In the genomic region with DNA sequence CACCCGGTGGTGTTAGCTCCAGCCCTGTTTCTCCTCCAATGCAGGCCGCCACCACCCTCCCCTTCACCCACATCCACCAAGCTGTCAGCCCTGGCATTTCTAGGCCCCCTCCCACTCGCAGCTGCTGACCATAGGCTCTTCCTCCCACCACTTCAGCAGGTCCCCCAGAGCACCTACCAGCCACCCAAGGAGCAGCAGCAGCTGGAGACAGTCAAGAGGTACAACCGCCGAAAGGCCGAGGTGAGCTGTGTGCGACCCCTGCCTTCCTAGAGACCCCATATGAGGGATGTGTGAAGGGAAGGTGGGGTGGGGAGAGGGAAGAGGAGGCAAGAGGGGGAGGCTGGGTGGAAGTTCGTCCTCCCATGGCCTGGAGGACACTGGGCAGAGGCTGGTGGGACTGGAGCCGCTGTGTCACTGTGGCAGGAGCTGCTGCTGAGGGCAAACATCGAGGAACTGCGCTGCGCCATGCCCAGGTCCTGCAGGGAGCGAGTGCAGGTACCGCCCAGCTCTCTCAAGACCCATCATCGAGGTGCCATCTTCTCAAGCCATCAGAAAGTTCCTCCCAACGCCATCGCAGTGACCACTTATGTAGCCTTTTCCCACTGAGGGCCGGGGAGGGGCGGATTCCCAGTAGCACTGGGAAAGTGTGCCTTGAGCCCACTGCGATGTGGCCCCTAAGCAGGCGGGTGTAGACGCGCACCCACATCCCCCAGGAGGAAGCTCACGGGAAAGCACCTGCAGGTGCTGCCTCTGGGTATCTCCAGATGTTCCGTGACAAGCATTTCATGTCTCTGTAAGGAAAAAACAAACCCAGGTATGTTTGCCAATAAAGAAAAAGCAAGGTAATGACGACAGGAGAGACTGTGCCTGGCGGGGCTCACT, we compare ENCODE assay signal across 23 cellular contexts. TPM values are rescaled to one million over a fixed set of nuclear protein-coding genes. Genes with fewer than 3 reads are reported as not detected.
"Had no signal": no experiment of that assay in that cellular context is flagged by ENCODE, and none has a peak within 500 bp of the region (broad histone marks: within the 10 kb centered on the region; RNA-seq: fewer than 3 reads in every experiment).

No MANE protein-coding gene starts in this region.

- H3K9me3 ChIP-seq: heart right ventricle, left ventricle myocardium inferior, pancreas, psoas muscle, stomach, thyroid gland, upper lobe of left lung had no signal

- H3K4me3 ChIP-seq: heart right ventricle, left ventricle myocardium inferior, pancreas, psoas muscle, smooth muscle cell, stomach, thyroid gland, upper lobe of left lung had no signal

- H3K4me1 ChIP-seq: foreskin keratinocyte, heart right ventricle, left ventricle myocardium inferior, pancreas, psoas muscle, stomach, thyroid gland, upper lobe of left lung had no signal

- ATAC-seq: activated CD8-positive, alpha-beta T cell treated with anti-CD3 and anti-CD28 coated beads for 36 hours; activated naive CD8-positive, alpha-beta T cell treated with anti-CD3 and anti-CD28 coated beads, Interleukin-2, amount 50 U/mL, for 24 hours; activated T-cell treated with anti-CD3 and anti-CD28 coated beads, Interleukin-2, amount 50 U/mL, for 4 hours; foreskin keratinocyte; heart right ventricle; pancreas; psoas muscle; stimulated activated naive B cell treated with anti-CD40 and anti-IgM and Interleukin-4, amounts not matched to agents 10 μg/mL and 1 μg/mL and 100 μg/mL, for 72 hours had no signal

- H3K27me3 ChIP-seq: heart right ventricle, pancreas, stomach, thyroid gland, upper lobe of left lung had no signal

- H3K4me2 ChIP-seq: smooth muscle cell had no signal

- H3K36me3 ChIP-seq: heart right ventricle, left ventricle myocardium inferior, pancreas, stomach, thyroid gland, upper lobe of left lung had no signal

- H3K27ac ChIP-seq: foreskin keratinocyte, heart right ventricle, left ventricle myocardium inferior, pancreas, psoas muscle, stomach, thyroid gland, upper lobe of left lung had no signal

- DNase-seq: activated B cell treated with CpG ODN at 0.5 μM for 24 hours; activated CD4-positive, alpha-beta T cell treated with anti-CD3 and anti-CD28 coated beads, Interleukin-2, amount 50 U/mL, for 1 hour; activated CD8-positive, alpha-beta T cell treated with anti-CD3 and anti-CD28 coated beads for 36 hours; activated naive CD8-positive, alpha-beta T cell treated with anti-CD3 and anti-CD28 coated beads, Interleukin-2, amount 50 U/mL, for 24 hours; activated T-cell treated with anti-CD3 and anti-CD28 coated beads, Interleukin-2, amount 50 U/mL, for 4 hours; amygdala; caudate nucleus; endodermal cell; foreskin keratinocyte; heart right ventricle; left ventricle myocardium inferior; stimulated activated CD4-positive, alpha-beta T cell treated with anti-CD3 and anti-CD28 coated beads, Interleukin-1b, Interleukin-23, amount 100 ng/mL, for 48 hours; stimulated activated CD4-positive, alpha-beta T cell treated with anti-CD3 and anti-CD28 coated beads, Interleukin-4, amount 100 ng/mL, for 4 hours; stimulated activated CD8-positive, alpha-beta memory T cell treated with anti-CD3 and anti-CD28 coated beads, Interleukin-4, amount 100 ng/mL, for 48 hours; stimulated activated naive B cell treated with anti-CD40 and anti-IgM and Interleukin-4, amounts not matched to agents 10 μg/mL and 1 μg/mL and 100 μg/mL, for 72 hours; stomach; thyroid gland had no signal

RNA-seq across cellular contexts. Expression of a gene that starts 31.0 kb away (rescaled TPM):
- total RNA-seq: activated B cell treated with CpG ODN at 0.5 μM for 24 hours; activated CD8-positive, alpha-beta T cell treated with anti-CD3 and anti-CD28 coated beads for 36 hours; activated T-cell treated with anti-CD3 and anti-CD28 coated beads, Interleukin-2, amount 50 U/mL, for 4 hours; activated T-helper 2 cell treated with anti-CD3 and anti-CD28 coated beads, Interferon-gamma antibody, Interleukin-2, Interleukin-4, amounts not matched to agents 10 μg/mL and 5 μg/mL and 100 μg/mL, durations not matched to agents 14 hours and 24 hours and 36 hours; endodermal cell; foreskin keratinocyte; heart right ventricle; left ventricle myocardium inferior; lung microvascular endothelial cell; psoas muscle; smooth muscle cell had no signal
- polyA plus RNA-seq: foreskin keratinocyte, heart right ventricle, smooth muscle cell had no signal

RNA-seq across cellular contexts. Expression of a gene that starts 31.3 kb away (rescaled TPM):
- polyA plus RNA-seq: smooth muscle cell had no signal
